Comparison of ENCODE assay signal across 8 cellular contexts in the genomic region with DNA sequence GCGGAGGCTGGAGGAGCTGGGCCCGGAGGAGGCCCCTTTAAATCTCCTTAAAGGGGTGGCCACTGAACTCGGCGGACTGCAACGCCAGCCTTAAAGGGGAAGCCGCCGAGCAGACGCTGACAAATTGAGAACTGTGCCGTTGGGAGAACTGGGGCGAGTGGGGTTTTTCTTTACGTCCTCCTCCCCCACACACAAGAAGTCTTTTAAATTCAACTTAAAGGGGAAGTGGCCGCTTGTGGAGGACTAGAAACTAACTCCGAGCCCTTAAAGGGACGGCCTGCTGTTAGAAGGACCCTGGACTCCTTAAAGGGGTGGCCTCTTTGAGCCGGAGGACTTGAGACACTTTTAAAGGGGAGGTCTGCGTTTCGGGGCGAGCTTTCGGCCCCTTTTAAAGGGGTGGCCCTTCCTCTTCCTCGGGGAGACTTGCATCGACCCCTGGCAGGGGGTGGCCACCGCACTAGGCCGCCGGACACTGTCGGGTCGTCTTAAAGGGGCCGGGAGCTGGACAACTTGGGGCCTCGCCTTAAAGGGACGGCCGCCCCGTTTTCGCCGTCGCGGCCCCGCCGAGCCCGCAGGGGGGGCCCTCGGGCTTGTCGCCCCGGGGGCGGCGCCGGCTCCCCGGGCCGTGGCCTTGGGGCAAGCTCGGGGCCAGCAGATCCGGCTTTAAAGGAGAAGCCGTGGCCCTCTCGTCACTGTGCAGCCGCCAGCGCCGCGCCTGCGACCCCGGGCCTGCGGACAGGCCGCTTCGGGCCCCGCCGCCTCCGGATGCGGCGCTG. TPM values are rescaled to one million over a fixed set of nuclear protein-coding genes. Genes with fewer than 3 reads are reported as not detected.
DNase-seq lines count a peak whose midpoint lies in the region; ATAC-seq, FAIRE-seq and TF ChIP-seq lines count a peak whose summit lies in the region.

No MANE protein-coding gene starts in this region.

- H3K36me3 ChIP-seq in KOPT-K1 (ENCODE audit: insufficient read depth, low read length): peaks cover 62% of the 10 kb centered on the region
- H3K36me3 ChIP-seq in RWPE2 (ENCODE audit: low read depth): peaks cover 56% of the 10 kb centered on the region
- H3K36me3 ChIP-seq in bronchial epithelial cell (ENCODE audit: control insufficient read depth, insufficient read depth, low read length): peaks cover 33% of the 10 kb centered on the region

- H3K4me3 Mint-ChIP-seq in activated T-cell treated with anti-CD3 and anti-CD28 coated beads, Interleukin-2, amount 50 U/mL, for 4 hours: peak overlapping the region; percentile 90

- FAIRE-seq in bronchial epithelial cell (lab: Jason Lieb, UNC): no peak

- peak; percentile 24 to 26 for ATAC-seq in activated T-cell treated with anti-CD3 and anti-CD28 coated beads, Interleukin-2, amount 50 U/mL, for 4 hours
- peak; percentile 29 for ATAC-seq in RWPE2 (ENCODE audit: low read depth)

- H3K4me3 ChIP-seq in RWPE2 (ENCODE audit: severe bottlenecking) (peak overlapping the region; percentile 62), bronchial epithelial cell (ENCODE audit: low read depth, low read length) (peak overlapping the region; percentile 68), skeletal muscle cell (ENCODE audit: low read depth, low read length) (peak overlapping the region; percentile 77)

- H3K4me1 Mint-ChIP-seq in activated T-cell treated with anti-CD3 and anti-CD28 coated beads, Interleukin-2, amount 50 U/mL, for 4 hours (ENCODE audit: low read depth): peaks cover 49% of the 10 kb centered on the region

- peak; percentile 10 for TF ChIP-seq CTCF in RWPE2 (IDR thresholded peaks at IDR 0.05; ENCODE audit: poor library complexity, severe bottlenecking)
- peak; percentile 11 for TF ChIP-seq CTCF in bronchial epithelial cell (IDR thresholded peaks at IDR 0.05; ENCODE audit: insufficient read depth, low read length, severe bottlenecking)

- H3K27me3 ChIP-seq in RWPE2 (ENCODE audit: insufficient read depth, poor library complexity, severe bottlenecking) (no peaks in the 10 kb centered on the region), bronchial epithelial cell (ENCODE audit: control insufficient read depth, insufficient read depth, low read length) (no peaks in the 10 kb centered on the region)

- no peak for DNase-seq in activated T-cell treated with anti-CD3 and anti-CD28 coated beads, Interleukin-2, amount 50 U/mL, for 4 hours
- DNase-seq in activated T-cell treated with anti-CD3 and anti-CD28 coated beads, Interleukin-2, amount 50 U/mL, for 48 hours: no peak
- DNase-seq in H4 (ENCODE audit: low spot score): peak; percentile 92
- no peak for DNase-seq in RWPE2 (ENCODE audit: low spot score)
- DNase-seq in bronchial epithelial cell (ENCODE audit: low read depth): peak; percentile 88
- DNase-seq in iPS-NIHi11 (ENCODE audit: low spot score): peak; percentile 74
- peak; percentile 91 for DNase-seq in skeletal muscle cell (ENCODE audit: low read depth)

- H3K27ac ChIP-seq in KOPT-K1 (ENCODE audit: low read depth, low read length, poor library complexity, severe bottlenecking): peak overlapping the region; percentile 95
- peak overlapping the region; percentile 94 for H3K27ac ChIP-seq in RWPE2 (ENCODE audit: poor library complexity, severe bottlenecking)

- no peaks in the 10 kb centered on the region for H3K27me3 Mint-ChIP-seq in activated T-cell treated with anti-CD3 and anti-CD28 coated beads, Interleukin-2, amount 50 U/mL, for 4 hours (ENCODE audit: low read depth)

- no peaks in the 10 kb centered on the region for H3K4me1 ChIP-seq in RWPE2 (ENCODE audit: insufficient read depth, poor library complexity, severe bottlenecking)

- H3K9me3 ChIP-seq in KOPT-K1 (ENCODE audit: insufficient read depth, low read length, poor library complexity, severe bottlenecking): no peaks in the 10 kb centered on the region
- no peaks in the 10 kb centered on the region for H3K9me3 ChIP-seq in RWPE2 (ENCODE audit: severe bottlenecking)

- no peaks in the 10 kb centered on the region for H3K9me3 Mint-ChIP-seq in activated T-cell treated with anti-CD3 and anti-CD28 coated beads, Interleukin-2, amount 50 U/mL, for 4 hours

- peaks cover 38% of the 10 kb centered on the region for H3K36me3 Mint-ChIP-seq in activated T-cell treated with anti-CD3 and anti-CD28 coated beads, Interleukin-2, amount 50 U/mL, for 4 hours (ENCODE audit: insufficient read depth)

RNA-seq across cellular contexts. Expression of a gene that starts 0.7 kb away (rescaled TPM):
- 100 to 1,000 TPM; 132 to 158 (median 137) TPM for total RNA-seq in activated T-cell treated with anti-CD3 and anti-CD28 coated beads, Interleukin-2, amount 50 U/mL, for 4 hours
- total RNA-seq in H4 (2014; rRNA removed; shearing (Covaris generic)): 5.0 and 5.9 TPM in 2 replicates
- total RNA-seq in bronchial epithelial cell: 7.9 and 13.8 TPM in 2 replicates

RNA-seq across cellular contexts. Expression of a gene that starts 8.2 kb away (rescaled TPM):
- total RNA-seq in activated T-cell treated with anti-CD3 and anti-CD28 coated beads, Interleukin-2, amount 50 U/mL, for 4 hours: 10 to 100 TPM; 65.1 to 85.3 (median 71.0) TPM
- total RNA-seq in H4 (2014; rRNA removed; shearing (Covaris generic)): 5.2 and 13.6 TPM in 2 replicates
- 2.6 and 7.8 TPM in 2 replicates for total RNA-seq in bronchial epithelial cell

RNA-seq across cellular contexts. Expression of a gene that starts 40.1 kb away (rescaled TPM):
- total RNA-seq in activated T-cell treated with anti-CD3 and anti-CD28 coated beads, Interleukin-2, amount 50 U/mL, for 4 hours: 100 to 1,000 TPM in 1 of 3 donors, 10 to 100 TPM in 2; 86.3 to 100 (median 96.5) TPM
- total RNA-seq in H4 (2014; rRNA removed; shearing (Covaris generic)): 5.0 and 6.2 TPM in 2 replicates
- 10.0 and 13.7 TPM in 2 replicates for total RNA-seq in bronchial epithelial cell

RNA-seq across cellular contexts. Expression of a gene that starts 48.7 kb away (rescaled TPM):
- 10 to 100 TPM; 15.4 to 16.9 (median 16.0) TPM for total RNA-seq in activated T-cell treated with anti-CD3 and anti-CD28 coated beads, Interleukin-2, amount 50 U/mL, for 4 hours
- total RNA-seq in H4 (2014; rRNA removed; shearing (Covaris generic)): 9.6 TPM in 2 replicates
- 2.2 and 2.6 TPM in 2 replicates for total RNA-seq in bronchial epithelial cell

Comparison
In these comparisons a context has a peak if more than half of its experiments do, and no peak if none do; other contexts are left out.
1. DNase-seq: peak in H4 (single experiment), bronchial epithelial cell (single experiment), iPS-NIHi11 (single experiment) and skeletal muscle cell (single experiment); none in activated T-cell treated with anti-CD3 and anti-CD28 coated beads, Interleukin-2, amount 50 U/mL, for 4 hours (single experiment), activated T-cell treated with anti-CD3 and anti-CD28 coated beads, Interleukin-2, amount 50 U/mL, for 48 hours (0 of 2) and RWPE2 (single experiment).
2. Peak in every context shown above with its lines, with median percentiles within 50 percentile points of each other: H3K4me3 ChIP-seq.